Comparison of ENCODE assay signal across 10 cellular contexts in the genomic region with DNA sequence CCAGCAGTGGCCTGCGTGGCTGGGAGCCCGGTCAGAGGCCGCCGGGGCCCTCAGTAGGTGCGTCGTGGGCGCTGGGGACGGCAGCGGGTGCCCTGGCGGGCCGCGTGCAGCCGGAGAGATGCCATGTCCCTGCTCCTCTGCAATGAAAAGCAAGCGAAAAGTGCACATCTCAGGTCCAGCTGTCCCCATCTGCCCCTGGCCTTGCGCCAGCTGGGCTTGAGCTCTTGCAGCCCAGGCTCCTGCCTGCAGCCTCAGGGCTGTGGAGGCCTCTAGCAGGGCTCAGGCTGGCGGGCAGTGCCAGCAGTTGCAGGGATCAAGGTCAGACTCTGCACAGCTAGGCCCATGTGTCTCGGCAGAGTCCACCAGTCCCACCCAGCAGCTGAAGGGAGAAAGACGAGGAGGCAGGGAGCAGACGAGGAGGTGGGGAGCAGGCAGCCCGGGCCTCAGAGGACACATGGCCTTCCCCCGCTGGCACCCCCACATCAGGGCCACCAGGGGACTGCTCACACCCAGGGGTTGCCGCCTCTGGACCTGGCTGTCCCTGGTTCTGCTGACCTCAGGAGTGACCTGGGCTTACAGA. TPM values are rescaled to one million over a fixed set of nuclear protein-coding genes. Genes with fewer than 3 reads are reported as not detected.
DNase-seq lines count a peak whose midpoint lies in the region; ATAC-seq and TF ChIP-seq lines count a peak whose summit lies in the region.
"Had no signal": no experiment of that assay in that cellular context is flagged by ENCODE, and none has a peak within 500 bp of the region (broad histone marks: within the 10 kb centered on the region; RNA-seq: fewer than 3 reads in every experiment).

No MANE protein-coding gene starts in this region.

- peak overlapping the region; percentile 84 for H3K27ac Mint-ChIP-seq in T-helper 17 cell
- peak overlapping the region; percentile 93 for H3K27ac Mint-ChIP-seq in stimulated activated effector memory CD8-positive, alpha-beta T cell treated with anti-CD3 and anti-CD28 coated beads, Interleukin-12 subunit alpha, Interleukin-12 subunit beta, amount 100 ng/mL, for 72 hours

- peaks cover 12% of the 10 kb centered on the region for H3K36me3 Mint-ChIP-seq in T-helper 17 cell (ENCODE audit: low read depth)
- H3K36me3 Mint-ChIP-seq in stimulated activated effector memory CD8-positive, alpha-beta T cell treated with anti-CD3 and anti-CD28 coated beads, Interleukin-12 subunit alpha, Interleukin-12 subunit beta, amount 100 ng/mL, for 72 hours, result peaks cover 100% of the 10 kb centered on the region

- peaks cover 32% of the 10 kb centered on the region for H3K36me3 ChIP-seq in GM06990 (ENCODE audit: control insufficient read depth, insufficient read depth, low read length)

- no peaks in the 10 kb centered on the region for H3K9me3 Mint-ChIP-seq in stimulated activated effector memory CD8-positive, alpha-beta T cell treated with anti-CD3 and anti-CD28 coated beads, Interleukin-12 subunit alpha, Interleukin-12 subunit beta, amount 100 ng/mL, for 72 hours
- H3K9me3 Mint-ChIP-seq: T-helper 1 cell treated with Interleukin-12 subunit alpha and Interleukin-12 subunit beta and Interleukin-4 antibody, amounts not matched to agents 30 μg/mL and 1 μg/mL, for 36 hours had no signal

- H3K4me1 Mint-ChIP-seq in T-helper 17 cell, result peaks cover 46% of the 10 kb centered on the region
- H3K4me1 Mint-ChIP-seq in stimulated activated effector memory CD8-positive, alpha-beta T cell treated with anti-CD3 and anti-CD28 coated beads, Interleukin-12 subunit alpha, Interleukin-12 subunit beta, amount 100 ng/mL, for 72 hours, result peaks cover 86% of the 10 kb centered on the region

- no peaks in the 10 kb centered on the region for H3K27me3 ChIP-seq in GM06990 (replicated peaks; ENCODE audit: control insufficient read depth, insufficient read depth, low read length)

- DNase-seq in GM06990 (ENCODE audit: extremely low read depth, insufficient read length) (peak; percentile 22), T-helper 17 cell (no peak), left ventricle myocardium superior (peak; percentile 54), epidermal melanocyte (ENCODE audit: insufficient read length, low spot score) (no peak), NCI-H524 treated with DMSO at 0.1 percent for 48 hours (lab: John Stamatoyannopoulos, UW) (no peak), CD1c-positive myeloid dendritic cell (ENCODE audit: extremely low spot score) (no peak)
- no peak for DNase-seq in stimulated activated effector memory CD8-positive, alpha-beta T cell treated with anti-CD3 and anti-CD28 coated beads, Interleukin-12 subunit alpha, Interleukin-12 subunit beta, amount 100 ng/mL, for 72 hours (ENCODE audit: low spot score in 2 of 2)
- DNase-seq: stimulated activated CD4-positive, alpha-beta T cell treated with anti-CD3 and anti-CD28 coated beads, Interleukin-15, amount 100 ng/mL, for 24 hours had no signal

- no peak overlapping the region for H3K4me3 ChIP-seq in GM06990 (replicated peaks; ENCODE audit: low read depth, low read length)
- H3K4me3 ChIP-seq: GM12878 had no signal

- ATAC-seq in T-helper 17 cell (no peak), left ventricle myocardium superior (no peak)
- ATAC-seq in stimulated activated effector memory CD8-positive, alpha-beta T cell treated with anti-CD3 and anti-CD28 coated beads, Interleukin-12 subunit alpha, Interleukin-12 subunit beta, amount 100 ng/mL, for 72 hours, result no peak
- ATAC-seq: GM12878 had no signal

- TF ChIP-seq CTCF in GM06990 (IDR thresholded peaks at IDR 0.05; ENCODE audit: insufficient read depth, low read length, poor library complexity, severe bottlenecking), result no peak

- no peaks in the 10 kb centered on the region for H3K9me3 ChIP-seq in T-helper 17 cell (ENCODE audit: control insufficient read depth, low read length, poor library complexity, severe bottlenecking)

- H3K4me3 Mint-ChIP-seq in T-helper 17 cell, result peak overlapping the region; percentile 86
- H3K4me3 Mint-ChIP-seq in stimulated activated effector memory CD8-positive, alpha-beta T cell treated with anti-CD3 and anti-CD28 coated beads, Interleukin-12 subunit alpha, Interleukin-12 subunit beta, amount 100 ng/mL, for 72 hours, result peak overlapping the region; percentile 39
- H3K4me3 Mint-ChIP-seq: T-helper 1 cell treated with Interleukin-12 subunit alpha and Interleukin-12 subunit beta and Interleukin-4 antibody, amounts not matched to agents 30 μg/mL and 1 μg/mL, for 36 hours had no signal

- intact Hi-C loops in left ventricle myocardium superior (cut with micrococcal nuclease), result no loop called here

- no peaks in the 10 kb centered on the region for H3K27me3 Mint-ChIP-seq in T-helper 17 cell

RNA-seq across cellular contexts. Expression of a gene that starts 11.2 kb away (rescaled TPM):
- total RNA-seq in T-helper 17 cell, result 10 to 100 TPM; 47.2 to 56.2 TPM
- total RNA-seq in left ventricle myocardium superior, result 7.8 TPM

RNA-seq across cellular contexts. Expression of a gene that starts 27.4 kb away (rescaled TPM):
- total RNA-seq in T-helper 17 cell (10 to 100 TPM; 79.1 to 89.0 TPM), left ventricle myocardium superior (8.1 TPM)

RNA-seq across cellular contexts. Expression of a gene that starts 33.5 kb away (rescaled TPM):
- 100 to 1,000 TPM; 218 to 273 TPM for total RNA-seq in T-helper 17 cell
- total RNA-seq in left ventricle myocardium superior, result 64.4 TPM

Comparison
In these comparisons a context has a peak if more than half of its experiments do, and no peak if none do; other contexts are left out.
1. DNase-seq: peak in GM06990 (single experiment) and left ventricle myocardium superior (single experiment); none in T-helper 17 cell (0 of 3), stimulated activated effector memory CD8-positive, alpha-beta T cell treated with anti-CD3 and anti-CD28 coated beads, Interleukin-12 subunit alpha, Interleukin-12 subunit beta, amount 100 ng/mL, for 72 hours (0 of 2), epidermal melanocyte (single experiment), NCI-H524 treated with DMSO at 0.1 percent for 48 hours (single experiment) and CD1c-positive myeloid dendritic cell (single experiment).